In the genomic region with DNA sequence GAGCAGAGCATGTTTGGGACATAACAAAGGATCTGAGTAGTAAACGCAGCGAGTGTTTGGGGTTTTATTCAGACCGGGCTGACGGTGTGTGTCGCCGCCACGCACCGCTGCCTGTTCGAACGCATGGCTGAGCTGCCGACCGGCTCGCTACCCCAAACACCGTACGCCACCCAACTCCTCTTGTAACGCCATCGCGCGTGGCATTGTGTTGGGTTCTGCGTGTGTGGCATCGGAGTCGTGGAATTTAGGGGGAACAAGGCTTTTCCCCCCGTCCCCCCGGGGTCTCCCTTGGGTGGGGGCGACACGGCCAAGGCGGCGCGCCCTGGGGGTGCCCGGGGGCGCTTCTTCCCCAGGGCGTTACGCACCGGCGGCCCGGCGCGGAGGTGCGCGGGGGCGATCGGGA, we compare ENCODE assay signal across 8 cellular contexts. TPM values are rescaled to one million over a fixed set of nuclear protein-coding genes. Genes with fewer than 3 reads are reported as not detected.
A peak's percentile ranks its signal among the peaks of the same experiment; 100 is the strongest.
DNase-seq lines count a peak whose midpoint lies in the region; ATAC-seq and TF ChIP-seq lines count a peak whose summit lies in the region.

No MANE protein-coding gene starts in this region.

- H3K27ac ChIP-seq in CD4-positive, alpha-beta memory T cell (ENCODE audit: low read depth, low read length): no peak overlapping the region
- no peak overlapping the region for H3K27ac ChIP-seq in mesenchymal stem cell (ENCODE audit: low read length, poor library complexity, severe bottlenecking)

- TF ChIP-seq CTCF in chondrocyte (IDR thresholded peaks at IDR 0.05): no peak

- H2BK12ac ChIP-seq in mesenchymal stem cell (ENCODE audit: low read length in 2 of 2): peak overlapping the region in 1 of 2 experiments; percentile 51

- peak overlapping the region in 1 of 2 experiments; percentile 4 for H3K4ac ChIP-seq in mesenchymal stem cell (ENCODE audit: low read depth in 1 of 2, low read length in 2 of 2)

- H4K8ac ChIP-seq in mesenchymal stem cell (ENCODE audit: low read length): peak overlapping the region; percentile 46

- H2BK15ac ChIP-seq in mesenchymal stem cell (ENCODE audit: low read depth, poor library complexity, severe bottlenecking): peak overlapping the region; percentile 82

- ATAC-seq in GM19351 (IDR thresholded peaks at IDR 0.05; ENCODE audit: unreplicated experiment): peak; percentile 41

- peaks cover 6 to 42% (median 27%) of the 10 kb centered on the region in 4 donors for H3K4me1 Mint-ChIP-seq in CD4-positive, alpha-beta memory T cell
- peaks cover 48% of the 10 kb centered on the region for H3K4me1 Mint-ChIP-seq in chondrocyte (ENCODE audit: low read depth)

- H3K9me3 Mint-ChIP-seq in CD4-positive, alpha-beta memory T cell: no peaks in the 10 kb centered on the region
- no peaks in the 10 kb centered on the region for H3K9me3 Mint-ChIP-seq in chondrocyte (ENCODE audit: low read depth)

- H3K9me3 ChIP-seq in CD4-positive, alpha-beta memory T cell (ENCODE audit: control insufficient read depth in 1 of 2, low read length in 2 of 2): no peaks in the 10 kb centered on the region
- no peaks in the 10 kb centered on the region for H3K9me3 ChIP-seq in mesenchymal stem cell (ENCODE audit: control insufficient read depth, low read length)

- H3K36me3 Mint-ChIP-seq in CD4-positive, alpha-beta memory T cell: no peaks in the 10 kb centered on the region
- no peaks in the 10 kb centered on the region for H3K36me3 Mint-ChIP-seq in chondrocyte (ENCODE audit: low read depth)

- peak overlapping the region; percentile 80 for H3K4me2 ChIP-seq in mesenchymal stem cell (ENCODE audit: low read length, poor library complexity, severe bottlenecking)

- intact Hi-C loops in CD4-positive, alpha-beta memory T cell (cut with micrococcal nuclease): loop anchor here (5.0 kb wide), 1 partner anchor 990 kb away; no protein-coding TSS in a partner anchor

- no peaks in the 10 kb centered on the region for H3K36me3 ChIP-seq in CD4-positive, alpha-beta memory T cell (ENCODE audit: insufficient read depth, low read length)
- peaks cover 0 to 4% of the 10 kb centered on the region in 2 experiments for H3K36me3 ChIP-seq in mesenchymal stem cell (ENCODE audit: control insufficient read depth in 1 of 2, insufficient read depth in 2 of 2, low read depth in 1 of 2, low read length in 2 of 2)

- 0% methylated on average over 18 of the region's 42 CpGs for WGBS in mesenchymal stem cell

- DNase-seq in CD4-positive, alpha-beta memory T cell: no peak
- DNase-seq in NAMALWA (ENCODE audit: low spot score): peak; percentile 16
- DNase-seq in chondrocyte (ENCODE audit: low spot score): no peak
- peak; percentile 42 for DNase-seq in mesenchymal stem cell
- no peak for DNase-seq in AG08396 (ENCODE audit: low spot score)
- DNase-seq in stimulated activated CD8-positive, alpha-beta memory T cell treated with anti-CD3 and anti-CD28 coated beads, Interleukin-4, amount 100 ng/mL, for 48 hours: no peak
- no peak for DNase-seq in activated CD4-positive, alpha-beta T cell treated with anti-CD3 and anti-CD28 coated beads for 1 hour

- peak overlapping the region in 1 of 2 donors; percentile 32 for H3K4me3 ChIP-seq in CD4-positive, alpha-beta memory T cell (ENCODE audit: low read length in 2 of 2)
- H3K4me3 ChIP-seq in mesenchymal stem cell (ENCODE audit: insufficient read depth in 1 of 2, low read depth in 1 of 2, low read length in 2 of 2): peak overlapping the region; percentile 72 to 84

- H3K79me1 ChIP-seq in mesenchymal stem cell (replicated peaks; ENCODE audit: low read length, poor library complexity, severe bottlenecking): peaks cover 18% of the 10 kb centered on the region

- H3K9ac ChIP-seq in mesenchymal stem cell (ENCODE audit: low read length): peak overlapping the region; percentile 88

- peak overlapping the region; percentile 3 to 98 for H3K18ac ChIP-seq in mesenchymal stem cell (ENCODE audit: low read depth in 1 of 2, low read length in 2 of 2)

- no peak overlapping the region for H2BK5ac ChIP-seq in mesenchymal stem cell (ENCODE audit: low read depth, low read length, poor library complexity, severe bottlenecking)

- POLR2A ChIA-PET in CD4-positive, alpha-beta memory T cell (lab: Charles Lee; ENCODE audit: partially characterized antibody): no interaction called here

- no peak overlapping the region for H3K27ac Mint-ChIP-seq in CD4-positive, alpha-beta memory T cell
- peak overlapping the region; percentile 1 for H3K27ac Mint-ChIP-seq in chondrocyte (ENCODE audit: unreplicated experiment)

- peaks cover 22% of the 10 kb centered on the region for H3K27me3 ChIP-seq in CD4-positive, alpha-beta memory T cell (ENCODE audit: insufficient read depth, low read length)
- no peaks in the 10 kb centered on the region for H3K27me3 ChIP-seq in mesenchymal stem cell (ENCODE audit: control insufficient read depth in 1 of 2, insufficient read depth in 1 of 2, low read length in 2 of 2)

- peaks cover 22% of the 10 kb centered on the region for H3K4me1 ChIP-seq in CD4-positive, alpha-beta memory T cell (ENCODE audit: insufficient read depth, low read length)
- H3K4me1 ChIP-seq in mesenchymal stem cell (ENCODE audit: control insufficient read depth, insufficient read depth, low read depth, low read length): peaks cover 18% of the 10 kb centered on the region

- peak overlapping the region in 1 of 2 experiments; percentile 37 for H3K14ac ChIP-seq in mesenchymal stem cell (ENCODE audit: low read length in 2 of 2)

- CTCF ChIA-PET in CD4-positive, alpha-beta memory T cell (lab: Charles Lee; ENCODE audit: partially characterized antibody): interaction anchor here (0.8 to 1.1 kb wide), 2 partner anchors 1358 to 1536 kb away, joined by 3 to 4 read pairs; no protein-coding TSS in a partner anchor

- peak overlapping the region; percentile 54 to 84 (median 70) for H3K4me3 Mint-ChIP-seq in CD4-positive, alpha-beta memory T cell
- H3K4me3 Mint-ChIP-seq in chondrocyte (ENCODE audit: unreplicated experiment): peak overlapping the region; percentile 73

- no peak overlapping the region for H2AK5ac ChIP-seq in mesenchymal stem cell (ENCODE audit: low read length, severe bottlenecking)

- H2BK120ac ChIP-seq in mesenchymal stem cell (ENCODE audit: low read depth, low read length): peak overlapping the region; percentile 56

- peak overlapping the region; percentile 43 for H2AFZ ChIP-seq in mesenchymal stem cell (ENCODE audit: low read depth, low read length)

- H3K27me3 Mint-ChIP-seq in CD4-positive, alpha-beta memory T cell: peaks cover 41 to 47% of the 10 kb centered on the region in 2 donors
- no peaks in the 10 kb centered on the region for H3K27me3 Mint-ChIP-seq in chondrocyte (ENCODE audit: low read depth)

- H3K23ac ChIP-seq in mesenchymal stem cell (ENCODE audit: low read length in 2 of 2): no peak overlapping the region

- peak overlapping the region; percentile 65 for H4K91ac ChIP-seq in mesenchymal stem cell (ENCODE audit: low read length)

RNA-seq across cellular contexts. Expression of a gene that starts 0.5 kb away (rescaled TPM):
- total RNA-seq in CD4-positive, alpha-beta memory T cell: 1 to 10 TPM; 1.1 to 2.1 TPM
- not detected for polyA plus RNA-seq in CD4-positive, alpha-beta memory T cell
- 31.7 to 83.7 TPM (median 34.5 TPM) in 3 replicates for total RNA-seq in chondrocyte
- 87.1 TPM for polyA plus RNA-seq in mesenchymal stem cell (2013, experiment 1 of 2)
- 83.3 TPM for polyA plus RNA-seq in mesenchymal stem cell (2013, experiment 2 of 2)

Comparison
In these comparisons a context has a peak if more than half of its experiments do, and no peak if none do; other contexts are left out.
1. DNase-seq: peak in NAMALWA (single experiment) and mesenchymal stem cell (single experiment); none in CD4-positive, alpha-beta memory T cell (0 of 5), chondrocyte (single experiment), AG08396 (single experiment), stimulated activated CD8-positive, alpha-beta memory T cell treated with anti-CD3 and anti-CD28 coated beads, Interleukin-4, amount 100 ng/mL, for 48 hours (single experiment) and activated CD4-positive, alpha-beta T cell treated with anti-CD3 and anti-CD28 coated beads for 1 hour (single experiment).
2. RNA of a gene that starts 0.5 kb away (total RNA-seq): 31.7 to 83.7 TPM in chondrocyte; 1.1 to 2.1 TPM in CD4-positive, alpha-beta memory T cell; every median in the first group is over 10 times any median in the second.